ENCODE assay signal across 1 cellular context in genomic region chr2:20592106-20593071, GRCh38.
TF ChIP-seq lines count a peak whose summit lies in the region.

No MANE protein-coding gene starts in this region.

TF ChIP-seq in HepG2, 621 proteins besides CTCF, POLR2A, EP300 and RAD21 (continued from another document and continues in another):
- TF ChIP-seq, protein P1, sequence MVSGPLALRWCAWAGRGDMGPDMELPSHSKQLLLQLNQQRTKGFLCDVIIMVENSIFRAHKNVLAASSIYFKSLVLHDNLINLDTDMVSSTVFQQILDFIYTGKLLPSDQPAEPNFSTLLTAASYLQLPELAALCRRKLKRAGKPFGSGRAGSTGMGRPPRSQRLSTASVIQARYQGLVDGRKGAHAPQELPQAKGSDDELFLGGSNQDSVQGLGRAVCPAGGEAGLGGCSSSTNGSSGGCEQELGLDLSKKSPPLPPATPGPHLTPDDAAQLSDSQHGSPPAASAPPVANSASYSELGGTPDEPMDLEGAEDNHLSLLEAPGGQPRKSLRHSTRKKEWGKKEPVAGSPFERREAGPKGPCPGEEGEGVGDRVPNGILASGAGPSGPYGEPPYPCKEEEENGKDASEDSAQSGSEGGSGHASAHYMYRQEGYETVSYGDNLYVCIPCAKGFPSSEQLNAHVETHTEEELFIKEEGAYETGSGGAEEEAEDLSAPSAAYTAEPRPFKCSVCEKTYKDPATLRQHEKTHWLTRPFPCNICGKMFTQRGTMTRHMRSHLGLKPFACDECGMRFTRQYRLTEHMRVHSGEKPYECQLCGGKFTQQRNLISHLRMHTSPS (CRISPR knock-in tag; IDR thresholded peaks at IDR 0.05; ENCODE audit: low read depth): no peak
- no peak for TF ChIP-seq ATM (IDR thresholded peaks at IDR 0.05; ENCODE audit: borderline replicate concordance)
- TF ChIP-seq PRPF4 (IDR thresholded peaks at IDR 0.05; ENCODE audit: low read depth, low read length, poor library complexity, severe bottlenecking): peak; percentile 39
- no peak; the same call in 1 of the 2 replicates for TF ChIP-seq ZNF460 (CRISPR knock-in tag; IDR thresholded peaks at IDR 0.05; ENCODE audit: borderline replicate concordance)
- no peak for TF ChIP-seq SSRP1 (CRISPR knock-in tag; IDR thresholded peaks at IDR 0.05)
- TF ChIP-seq CERS6 (CRISPR knock-in tag; IDR thresholded peaks at IDR 0.05): no peak
- TF ChIP-seq ZNF562 (CRISPR knock-in tag; IDR thresholded peaks at IDR 0.05; ENCODE audit: borderline replicate concordance): no peak
- TF ChIP-seq MIXL1 (CRISPR knock-in tag; IDR thresholded peaks at IDR 0.05): 0 out of 2 replicates have a peak, but pooled peaks have one; percentile 14
- TF ChIP-seq ZFP41 (CRISPR knock-in tag; IDR thresholded peaks at IDR 0.05; ENCODE audit: borderline replicate concordance): no peak
- no peak for TF ChIP-seq SOX13 (IDR thresholded peaks at IDR 0.05)
- TF ChIP-seq SOX13 (CRISPR knock-in tag; conservative IDR thresholded peaks at IDR 0.05 in 1 of 2, IDR thresholded peaks at IDR 0.05 in 1 of 2): peak in 1 of 2 experiments; percentile 22; a peak in 1 of 4 replicates
- TF ChIP-seq SKI (IDR thresholded peaks at IDR 0.05; ENCODE audit: partially characterized antibody): no peak
- no peak for TF ChIP-seq HNRNPK (IDR thresholded peaks at IDR 0.05; ENCODE audit: low read depth, low read length, poor library complexity, severe bottlenecking)
- TF ChIP-seq HNRNPUL1 (IDR thresholded peaks at IDR 0.05; ENCODE audit: low read depth, low read length): no peak
- TF ChIP-seq, protein P2, sequence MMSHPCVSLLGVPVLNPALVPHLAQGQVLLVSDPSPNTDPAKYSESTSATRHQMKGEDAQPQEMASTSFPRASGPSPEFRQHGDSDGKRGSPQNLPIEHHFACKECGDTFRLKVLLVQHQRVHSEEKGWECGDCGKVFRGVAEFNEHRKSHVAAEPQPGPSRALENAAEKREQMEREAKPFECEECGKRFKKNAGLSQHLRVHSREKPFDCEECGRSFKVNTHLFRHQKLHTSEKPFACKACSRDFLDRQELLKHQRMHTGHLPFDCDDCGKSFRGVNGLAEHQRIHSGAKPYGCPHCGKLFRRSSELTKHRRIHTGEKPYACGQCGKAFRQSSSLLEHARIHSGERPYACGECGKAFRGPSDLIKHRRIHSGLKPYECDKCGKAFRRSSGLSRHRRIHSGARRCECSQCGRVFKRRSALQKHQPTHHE (CRISPR knock-in tag; IDR thresholded peaks at IDR 0.05; ENCODE audit: borderline replicate concordance): no peak
- TF ChIP-seq ZNF674 (CRISPR knock-in tag; IDR thresholded peaks at IDR 0.05; ENCODE audit: low read depth): no peak
- TF ChIP-seq, protein P3, sequence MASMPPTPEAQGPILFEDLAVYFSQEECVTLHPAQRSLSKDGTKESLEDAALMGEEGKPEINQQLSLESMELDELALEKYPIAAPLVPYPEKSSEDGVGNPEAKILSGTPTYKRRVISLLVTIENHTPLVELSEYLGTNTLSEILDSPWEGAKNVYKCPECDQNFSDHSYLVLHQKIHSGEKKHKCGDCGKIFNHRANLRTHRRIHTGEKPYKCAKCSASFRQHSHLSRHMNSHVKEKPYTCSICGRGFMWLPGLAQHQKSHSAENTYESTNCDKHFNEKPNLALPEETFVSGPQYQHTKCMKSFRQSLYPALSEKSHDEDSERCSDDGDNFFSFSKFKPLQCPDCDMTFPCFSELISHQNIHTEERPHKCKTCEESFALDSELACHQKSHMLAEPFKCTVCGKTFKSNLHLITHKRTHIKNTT (CRISPR knock-in tag; IDR thresholded peaks at IDR 0.05): no peak
- TF ChIP-seq, protein P4, sequence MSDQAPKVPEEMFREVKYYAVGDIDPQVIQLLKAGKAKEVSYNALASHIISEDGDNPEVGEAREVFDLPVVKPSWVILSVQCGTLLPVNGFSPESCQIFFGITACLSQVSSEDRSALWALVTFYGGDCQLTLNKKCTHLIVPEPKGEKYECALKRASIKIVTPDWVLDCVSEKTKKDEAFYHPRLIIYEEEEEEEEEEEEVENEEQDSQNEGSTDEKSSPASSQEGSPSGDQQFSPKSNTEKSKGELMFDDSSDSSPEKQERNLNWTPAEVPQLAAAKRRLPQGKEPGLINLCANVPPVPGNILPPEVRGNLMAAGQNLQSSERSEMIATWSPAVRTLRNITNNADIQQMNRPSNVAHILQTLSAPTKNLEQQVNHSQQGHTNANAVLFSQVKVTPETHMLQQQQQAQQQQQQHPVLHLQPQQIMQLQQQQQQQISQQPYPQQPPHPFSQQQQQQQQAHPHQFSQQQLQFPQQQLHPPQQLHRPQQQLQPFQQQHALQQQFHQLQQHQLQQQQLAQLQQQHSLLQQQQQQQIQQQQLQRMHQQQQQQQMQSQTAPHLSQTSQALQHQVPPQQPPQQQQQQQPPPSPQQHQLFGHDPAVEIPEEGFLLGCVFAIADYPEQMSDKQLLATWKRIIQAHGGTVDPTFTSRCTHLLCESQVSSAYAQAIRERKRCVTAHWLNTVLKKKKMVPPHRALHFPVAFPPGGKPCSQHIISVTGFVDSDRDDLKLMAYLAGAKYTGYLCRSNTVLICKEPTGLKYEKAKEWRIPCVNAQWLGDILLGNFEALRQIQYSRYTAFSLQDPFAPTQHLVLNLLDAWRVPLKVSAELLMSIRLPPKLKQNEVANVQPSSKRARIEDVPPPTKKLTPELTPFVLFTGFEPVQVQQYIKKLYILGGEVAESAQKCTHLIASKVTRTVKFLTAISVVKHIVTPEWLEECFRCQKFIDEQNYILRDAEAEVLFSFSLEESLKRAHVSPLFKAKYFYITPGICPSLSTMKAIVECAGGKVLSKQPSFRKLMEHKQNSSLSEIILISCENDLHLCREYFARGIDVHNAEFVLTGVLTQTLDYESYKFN (CRISPR knock-in tag; conservative IDR thresholded peaks at IDR 0.05): no peak; the same call in 1 of the 2 replicates
- no peak for TF ChIP-seq CHD4 (IDR thresholded peaks at IDR 0.05; ENCODE audit: borderline replicate concordance, low read length)
- TF ChIP-seq ZFAT (CRISPR knock-in tag; conservative IDR thresholded peaks at IDR 0.05): no peak
- TF ChIP-seq ZNF430 (CRISPR knock-in tag; IDR thresholded peaks at IDR 0.05): no peak
- peak; percentile 47; the same call in 1 of the 2 replicates for TF ChIP-seq GATAD2A (CRISPR knock-in tag; IDR thresholded peaks at IDR 0.05)
- no peak for TF ChIP-seq ZNF672 (CRISPR knock-in tag; IDR thresholded peaks at IDR 0.05)
- no peak for TF ChIP-seq ZNF101 (CRISPR knock-in tag; IDR thresholded peaks at IDR 0.05; ENCODE audit: borderline replicate concordance, low read depth)
- TF ChIP-seq KMT2B (CRISPR knock-in tag; IDR thresholded peaks at IDR 0.05): no peak
- TF ChIP-seq ASH2L (IDR thresholded peaks at IDR 0.05; ENCODE audit: insufficient read length, low read depth, low read length): no peak
- no peak for TF ChIP-seq SMAD9 (CRISPR knock-in tag; IDR thresholded peaks at IDR 0.05)
- TF ChIP-seq ZNF12 (CRISPR knock-in tag; IDR thresholded peaks at IDR 0.05): no peak
- TF ChIP-seq ZNF7 (CRISPR knock-in tag; IDR thresholded peaks at IDR 0.05): no peak
- no peak; the same call in 1 of the 2 replicates for TF ChIP-seq ZNF790 (CRISPR knock-in tag; IDR thresholded peaks at IDR 0.05; ENCODE audit: borderline replicate concordance)
- TF ChIP-seq ZNF3 (CRISPR knock-in tag; IDR thresholded peaks at IDR 0.05): no peak
- no peak for TF ChIP-seq SMARCC2 (IDR thresholded peaks at IDR 0.05)
- TF ChIP-seq RXRB (CRISPR knock-in tag; IDR thresholded peaks at IDR 0.05; ENCODE audit: borderline replicate concordance): no peak
- TF ChIP-seq, protein P5, sequence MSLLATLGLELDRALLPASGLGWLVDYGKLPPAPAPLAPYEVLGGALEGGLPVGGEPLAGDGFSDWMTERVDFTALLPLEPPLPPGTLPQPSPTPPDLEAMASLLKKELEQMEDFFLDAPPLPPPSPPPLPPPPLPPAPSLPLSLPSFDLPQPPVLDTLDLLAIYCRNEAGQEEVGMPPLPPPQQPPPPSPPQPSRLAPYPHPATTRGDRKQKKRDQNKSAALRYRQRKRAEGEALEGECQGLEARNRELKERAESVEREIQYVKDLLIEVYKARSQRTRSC (CRISPR knock-in tag; IDR thresholded peaks at IDR 0.05; ENCODE audit: low read depth): no peak
- no peak for TF ChIP-seq ZNF720 (CRISPR knock-in tag; IDR thresholded peaks at IDR 0.05)
- TF ChIP-seq AGO1 (IDR thresholded peaks at IDR 0.05; ENCODE audit: low read depth, low read length, poor library complexity, severe bottlenecking): no peak
- peak; percentile 55; the same call in 1 of the 2 replicates for TF ChIP-seq ZNF768 (CRISPR knock-in tag; IDR thresholded peaks at IDR 0.05)
- TF ChIP-seq ZBTB26 (CRISPR knock-in tag; IDR thresholded peaks at IDR 0.05; ENCODE audit: borderline replicate concordance): no peak
- TF ChIP-seq YY1 (IDR thresholded peaks at IDR 0.05; ENCODE audit: insufficient read depth, insufficient replicate concordance, low read depth, low read length): peak; percentile 3
- TF ChIP-seq ZNF549 (CRISPR knock-in tag; IDR thresholded peaks at IDR 0.05): no peak
- TF ChIP-seq ESRRA (CRISPR knock-in tag; IDR thresholded peaks at IDR 0.05; ENCODE audit: low read depth): no peak
- TF ChIP-seq, protein P6, sequence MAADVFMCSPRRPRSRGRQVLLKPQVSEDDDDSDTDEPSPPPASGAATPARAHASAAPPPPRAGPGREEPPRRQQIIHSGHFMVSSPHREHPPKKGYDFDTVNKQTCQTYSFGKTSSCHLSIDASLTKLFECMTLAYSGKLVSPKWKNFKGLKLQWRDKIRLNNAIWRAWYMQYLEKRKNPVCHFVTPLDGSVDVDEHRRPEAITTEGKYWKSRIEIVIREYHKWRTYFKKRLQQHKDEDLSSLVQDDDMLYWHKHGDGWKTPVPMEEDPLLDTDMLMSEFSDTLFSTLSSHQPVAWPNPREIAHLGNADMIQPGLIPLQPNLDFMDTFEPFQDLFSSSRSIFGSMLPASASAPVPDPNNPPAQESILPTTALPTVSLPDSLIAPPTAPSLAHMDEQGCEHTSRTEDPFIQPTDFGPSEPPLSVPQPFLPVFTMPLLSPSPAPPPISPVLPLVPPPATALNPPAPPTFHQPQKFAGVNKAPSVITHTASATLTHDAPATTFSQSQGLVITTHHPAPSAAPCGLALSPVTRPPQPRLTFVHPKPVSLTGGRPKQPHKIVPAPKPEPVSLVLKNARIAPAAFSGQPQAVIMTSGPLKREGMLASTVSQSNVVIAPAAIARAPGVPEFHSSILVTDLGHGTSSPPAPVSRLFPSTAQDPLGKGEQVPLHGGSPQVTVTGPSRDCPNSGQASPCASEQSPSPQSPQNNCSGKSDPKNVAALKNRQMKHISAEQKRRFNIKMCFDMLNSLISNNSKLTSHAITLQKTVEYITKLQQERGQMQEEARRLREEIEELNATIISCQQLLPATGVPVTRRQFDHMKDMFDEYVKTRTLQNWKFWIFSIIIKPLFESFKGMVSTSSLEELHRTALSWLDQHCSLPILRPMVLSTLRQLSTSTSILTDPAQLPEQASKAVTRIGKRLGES (CRISPR knock-in tag; IDR thresholded peaks at IDR 0.05; ENCODE audit: borderline replicate concordance): no peak
- no peak; the same call in 1 of the 2 replicates for TF ChIP-seq ZNF589 (CRISPR knock-in tag; conservative IDR thresholded peaks at IDR 0.05)
- TF ChIP-seq HDAC2 (CRISPR knock-in tag; IDR thresholded peaks at IDR 0.05): peak; percentile 65
- no peak for TF ChIP-seq SIX1 (CRISPR knock-in tag; IDR thresholded peaks at IDR 0.05; ENCODE audit: borderline replicate concordance)
- TF ChIP-seq ZNF792 (CRISPR knock-in tag; IDR thresholded peaks at IDR 0.05): no peak
- TF ChIP-seq ZFP62 (CRISPR knock-in tag; IDR thresholded peaks at IDR 0.05): no peak
- no peak for TF ChIP-seq RELA (CRISPR knock-in tag; IDR thresholded peaks at IDR 0.05)
- TF ChIP-seq XRCC5 (optimal IDR thresholded peaks at IDR 0.05; ENCODE audit: low read length): peak; percentile 35
- TF ChIP-seq SRF (IDR thresholded peaks at IDR 0.05; ENCODE audit: low read depth, low read length): no peak
- TF ChIP-seq ZIK1 (CRISPR knock-in tag; IDR thresholded peaks at IDR 0.05; ENCODE audit: borderline replicate concordance, low read depth): no peak
- TF ChIP-seq ZNF567 (CRISPR knock-in tag; IDR thresholded peaks at IDR 0.05; ENCODE audit: borderline replicate concordance): no peak
- no peak for TF ChIP-seq ZNF17 (CRISPR knock-in tag; IDR thresholded peaks at IDR 0.05)
